Comparison of ENCODE assay signal across 1 cellular context in genomic region chr12:93766371-93766770, GRCh38.
TF ChIP-seq lines count a peak whose summit lies in the region.

No MANE protein-coding gene starts in this region.

TF ChIP-seq in GM23338, 12 proteins besides CTCF, POLR2A, EP300 and RAD21:
- no peak for TF ChIP-seq STAT1 (IDR thresholded peaks at IDR 0.05; ENCODE audit: unreplicated experiment)
- TF ChIP-seq, protein P1, sequence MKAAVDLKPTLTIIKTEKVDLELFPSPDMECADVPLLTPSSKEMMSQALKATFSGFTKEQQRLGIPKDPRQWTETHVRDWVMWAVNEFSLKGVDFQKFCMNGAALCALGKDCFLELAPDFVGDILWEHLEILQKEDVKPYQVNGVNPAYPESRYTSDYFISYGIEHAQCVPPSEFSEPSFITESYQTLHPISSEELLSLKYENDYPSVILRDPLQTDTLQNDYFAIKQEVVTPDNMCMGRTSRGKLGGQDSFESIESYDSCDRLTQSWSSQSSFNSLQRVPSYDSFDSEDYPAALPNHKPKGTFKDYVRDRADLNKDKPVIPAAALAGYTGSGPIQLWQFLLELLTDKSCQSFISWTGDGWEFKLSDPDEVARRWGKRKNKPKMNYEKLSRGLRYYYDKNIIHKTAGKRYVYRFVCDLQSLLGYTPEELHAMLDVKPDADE (IDR thresholded peaks at IDR 0.05): no peak
- no peak for TF ChIP-seq REST (IDR thresholded peaks at IDR 0.05; ENCODE audit: unreplicated experiment)
- TF ChIP-seq JUNB (IDR thresholded peaks at IDR 0.05; ENCODE audit: unreplicated experiment): no peak
- no peak for TF ChIP-seq NANOG (IDR thresholded peaks at IDR 0.05; ENCODE audit: borderline replicate concordance)
- TF ChIP-seq EZH2 (IDR thresholded peaks at IDR 0.05; ENCODE audit: low read depth, unreplicated experiment): no peak
- TF ChIP-seq ZNF114 (CRISPR knock-in tag; IDR thresholded peaks at IDR 0.05): no peak
- TF ChIP-seq EZH2phosphoT487 (IDR thresholded peaks at IDR 0.05; ENCODE audit: unreplicated experiment): no peak
- no peak for TF ChIP-seq ZNF462 (CRISPR knock-in tag; IDR thresholded peaks at IDR 0.05)
- no peak for TF ChIP-seq CREB1 (CRISPR knock-in tag; IDR thresholded peaks at IDR 0.05; ENCODE audit: low read depth)
- no peak for TF ChIP-seq POLR2AphosphoS5 (IDR thresholded peaks at IDR 0.05; ENCODE audit: low read depth)
- no peak for TF ChIP-seq ZNF331 (CRISPR knock-in tag; IDR thresholded peaks at IDR 0.05; ENCODE audit: low read depth)
